In genomic region chr2:176689711-176690110, GRCh38 we compare ENCODE assay signal across 31 cellular contexts.
"Had no signal": no experiment of that assay in that cellular context is flagged by ENCODE, and none has a peak within 500 bp of the region (broad histone marks: within the 10 kb centered on the region; RNA-seq: fewer than 3 reads in every experiment).

No MANE protein-coding gene starts in this region.

- H3K4me1 ChIP-seq: ascending aorta, body of pancreas, breast epithelium had no signal

- DNase-seq: activated effector memory CD4-positive, alpha-beta T cell treated with anti-CD3 and anti-CD28 coated beads, Interleukin-2, amount 50 U/mL, for 16 hours; activated effector memory CD4-positive, alpha-beta T cell treated with Interleukin-2 at 50 U/mL for 16 hours; activated gamma-delta T cell; activated gamma-delta T cell treated with Interleukin-2 at 50 U/mL for 16 hours; activated naive CD4-positive, alpha-beta T cell; activated naive CD4-positive, alpha-beta T cell treated with anti-CD3 and anti-CD28 coated beads for 36 hours; activated naive CD4-positive, alpha-beta T cell treated with anti-CD3 and anti-CD28 coated beads, Interleukin-2, amount 10 ng/mL, durations not matched to agents 7 days and 5 days; activated naive CD4-positive, alpha-beta T cell treated with anti-CD3 and anti-CD28 coated beads, Interleukin-2, amount 50 U/mL, for 16 hours; activated naive CD4-positive, alpha-beta T cell treated with Interleukin-2 at 50 U/mL for 16 hours; activated naive CD8-positive, alpha-beta T cell treated with anti-CD3 and anti-CD28 coated beads for 36 hours; activated naive CD8-positive, alpha-beta T cell treated with anti-CD3 and anti-CD28 coated beads, Interleukin-2, amount 10 ng/mL, durations not matched to agents 7 days and 5 days; activated naive CD8-positive, alpha-beta T cell treated with anti-CD3 and anti-CD28 coated beads, Interleukin-2, amount 50 U/mL, for 24 hours; activated T-cell treated with anti-CD3 and anti-CD28 coated beads, Interleukin-2, amount 50 U/mL, for 1 hour; activated T-cell treated with anti-CD3 and anti-CD28 coated beads, Interleukin-2, amount 50 U/mL, for 24 hours; activated T-cell treated with anti-CD3 and anti-CD28 coated beads, Interleukin-2, amount 50 U/mL, for 4 hours; activated T-cell treated with anti-CD3 and anti-CD28 coated beads, Interleukin-2, amount 50 U/mL, for 48 hours; activated T-cell treated with anti-CD3 and anti-CD28 coated beads, Interleukin-2, amount 50 U/mL, for 72 hours; adrenal gland; amniotic stem cell; amygdala; anterior cingulate cortex; aorta; body of pancreas; brain microvascular endothelial cell; central memory CD4-positive, alpha-beta T cell; cerebellar nuclear complex had no signal

- H3K4me3 ChIP-seq: adrenal gland, ascending aorta, body of pancreas, breast epithelium, cardiac muscle cell had no signal

- H3K9me3 ChIP-seq: adrenal gland, ascending aorta, body of pancreas, breast epithelium had no signal

- H3K36me3 ChIP-seq: adrenal gland, ascending aorta, brain microvascular endothelial cell, breast epithelium, cardiac muscle cell had no signal

- H3K27ac ChIP-seq: adrenal gland, ascending aorta, body of pancreas, brain microvascular endothelial cell, breast epithelium, cardiac muscle cell had no signal

- H3K27me3 ChIP-seq: adrenal gland, ascending aorta, body of pancreas, brain microvascular endothelial cell, breast epithelium, cardiac muscle cell had no signal

- ATAC-seq: activated naive CD4-positive, alpha-beta T cell treated with anti-CD3 and anti-CD28 coated beads, Interleukin-2, amount 50 U/mL, for 72 hours; activated naive CD8-positive, alpha-beta T cell treated with anti-CD3 and anti-CD28 coated beads, Interleukin-2, amount 50 U/mL, for 24 hours; activated T-cell treated with anti-CD3 and anti-CD28 coated beads, Interleukin-2, amount 50 U/mL, for 4 hours; activated T-cell treated with anti-CD3 and anti-CD28 coated beads, Interleukin-2, amount 50 U/mL, for 72 hours; activated T-helper 17 cell treated with anti-CD3 and anti-CD28 coated beads, Interleukin-2, amount 50 U/mL, for 72 hours; body of pancreas had no signal
